In genomic region chr10:28082316-28082715, GRCh38 we compare ENCODE assay signal across 14 cellular contexts.
DNase-seq lines count a peak whose midpoint lies in the region; ATAC-seq and TF ChIP-seq lines count a peak whose summit lies in the region.
"Had no signal": no experiment of that assay in that cellular context is flagged by ENCODE, and none has a peak within 500 bp of the region (broad histone marks: within the 10 kb centered on the region; RNA-seq: fewer than 3 reads in every experiment).

No MANE protein-coding gene starts in this region.

- RAD21 ChIA-PET in HCT116 (lab: Charles Lee; ENCODE audit: low non-redundant PET in 1 of 2, low total read pairs in 2 of 2, uncharacterized antibody in 2 of 2, unreplicated experiment in 2 of 2), result no interaction called here

- H3K9ac ChIP-seq in HCT116 (ENCODE audit: low read length), result no peak overlapping the region; the same call in 1 of the 2 replicates
- H3K9ac ChIP-seq: GM23248 had no signal

- H3K4me1 ChIP-seq in HCT116 (ENCODE audit: control insufficient read depth in 1 of 2, insufficient read depth in 2 of 2, low read length in 2 of 2), result peaks cover 45 to 60% of the 10 kb centered on the region in 2 experiments
- H3K4me1 ChIP-seq: A549, BE2C had no signal

- no peaks in the 10 kb centered on the region for H3K27me3 ChIP-seq in HCT116 (ENCODE audit: insufficient read depth, low read length)
- H3K27me3 ChIP-seq: BE2C had no signal

- no peak overlapping the region for H3K4me3 ChIP-seq in HCT116 (replicated peaks in 1 of 2; ENCODE audit: low read depth in 1 of 2, low read length in 2 of 2)
- H3K4me3 ChIP-seq: A549, GM23248 had no signal

- DNase-seq in EH (ENCODE audit: low read depth) (peak; percentile 41), HCT116 (ENCODE audit: low read depth, low spot score) (no peak), OCI-M1 (lab: John Stamatoyannopoulos, UW) (peak; percentile 5), glomerular visceral epithelial cell (ENCODE audit: extremely low spot score) (peak; percentile 68), nucleus accumbens (lab: John Stamatoyannopoulos, UW) (no peak)
- no peak for DNase-seq in stimulated activated CD4-positive, alpha-beta T cell treated with anti-CD3 and anti-CD28 coated beads, Interleukin-2, amount 100 ng/mL, for 48 hours
- DNase-seq: BE2C; CD4-positive, alpha-beta memory T cell; DMS153; DMS79 treated with DMSO at 0.1 percent for 48 hours; GM23248 had no signal

- H4K20me1 ChIP-seq in HCT116 (ENCODE audit: insufficient read depth), result no peaks in the 10 kb centered on the region

- TF ChIP-seq RAD21 in HCT116 (IDR thresholded peaks at IDR 0.05; ENCODE audit: low read depth), result no peak

- BruUV-seq in HCT116 (replicated peaks; lab: Mats Ljungman, UMichigan), result no TSS peak

- peak overlapping the region; percentile 10; the same call in 1 of the 2 replicates for H3K4me2 ChIP-seq in HCT116 (ENCODE audit: low read length)
- H3K4me2 ChIP-seq: A549 had no signal

- ATAC-seq in HCT116 (peak; percentile 37; the same call in 1 of the 2 replicates), HG02885 (IDR thresholded peaks at IDR 0.05; ENCODE audit: poor library complexity, unreplicated experiment) (no peak)
- ATAC-seq: A549 had no signal

- CTCF ChIA-PET in HCT116 (lab: Charles Lee), result interaction anchor here (1.4 kb wide), 1 partner anchor 97 kb away, joined by 4 read pairs; no protein-coding TSS in a partner anchor

- intact Hi-C loops in HCT116 (cut with micrococcal nuclease), result no loop called here

- peaks cover 0 to 11% of the 10 kb centered on the region in 2 experiments; a peak in 1 of 4 replicates for H3K36me3 ChIP-seq in HCT116 (ENCODE audit: control insufficient read depth in 1 of 2, insufficient read depth in 2 of 2, low read length in 2 of 2)
- H3K36me3 ChIP-seq: BE2C had no signal

- H3K27ac ChIP-seq in HCT116 (ENCODE audit: low read depth, low read length), result peak overlapping the region; percentile 55
- H3K27ac ChIP-seq: A549, C4-2B, GM23248 had no signal

- H3K79me2 ChIP-seq in HCT116 (ENCODE audit: insufficient read depth, low read length), result peaks cover 16% of the 10 kb centered on the region; the same call in 1 of the 2 replicates

- H2AFZ ChIP-seq in HCT116 (ENCODE audit: low read depth, low read length, poor library complexity, severe bottlenecking), result no peak overlapping the region
- H2AFZ ChIP-seq: GM23248 had no signal

- H3K9me3 ChIP-seq in HCT116 (ENCODE audit: control insufficient read depth in 1 of 2, insufficient read depth in 1 of 2, low read depth in 1 of 2, low read length in 2 of 2), result no peaks in the 10 kb centered on the region
- H3K9me3 ChIP-seq: A549, BE2C had no signal

- no peaks in the 10 kb centered on the region for H3K9me2 ChIP-seq in HCT116 (ENCODE audit: insufficient read depth)

- POLR2A ChIA-PET in HCT116 (lab: Charles Lee), result interaction anchor here (0.6 kb wide), 1 partner anchor 42 kb away, joined by 3 read pairs; no protein-coding TSS in a partner anchor

- no peak for TF ChIP-seq CTCF in HCT116 (IDR thresholded peaks at IDR 0.05 in 2 of 3, conservative IDR thresholded peaks at IDR 0.05 in 1 of 3; ENCODE audit: borderline replicate concordance in 1 of 3, insufficient read depth in 1 of 3, low read depth in 2 of 3, low read length in 2 of 3)

- TF ChIP-seq POLR2A in HCT116 (IDR thresholded peaks at IDR 0.05; ENCODE audit: borderline replicate concordance, extremely low read depth, insufficient read depth, insufficient read length), result no peak

TF ChIP-seq in HCT116, 20 proteins besides CTCF, POLR2A, EP300 and RAD21:
- TF ChIP-seq, protein P1, sequence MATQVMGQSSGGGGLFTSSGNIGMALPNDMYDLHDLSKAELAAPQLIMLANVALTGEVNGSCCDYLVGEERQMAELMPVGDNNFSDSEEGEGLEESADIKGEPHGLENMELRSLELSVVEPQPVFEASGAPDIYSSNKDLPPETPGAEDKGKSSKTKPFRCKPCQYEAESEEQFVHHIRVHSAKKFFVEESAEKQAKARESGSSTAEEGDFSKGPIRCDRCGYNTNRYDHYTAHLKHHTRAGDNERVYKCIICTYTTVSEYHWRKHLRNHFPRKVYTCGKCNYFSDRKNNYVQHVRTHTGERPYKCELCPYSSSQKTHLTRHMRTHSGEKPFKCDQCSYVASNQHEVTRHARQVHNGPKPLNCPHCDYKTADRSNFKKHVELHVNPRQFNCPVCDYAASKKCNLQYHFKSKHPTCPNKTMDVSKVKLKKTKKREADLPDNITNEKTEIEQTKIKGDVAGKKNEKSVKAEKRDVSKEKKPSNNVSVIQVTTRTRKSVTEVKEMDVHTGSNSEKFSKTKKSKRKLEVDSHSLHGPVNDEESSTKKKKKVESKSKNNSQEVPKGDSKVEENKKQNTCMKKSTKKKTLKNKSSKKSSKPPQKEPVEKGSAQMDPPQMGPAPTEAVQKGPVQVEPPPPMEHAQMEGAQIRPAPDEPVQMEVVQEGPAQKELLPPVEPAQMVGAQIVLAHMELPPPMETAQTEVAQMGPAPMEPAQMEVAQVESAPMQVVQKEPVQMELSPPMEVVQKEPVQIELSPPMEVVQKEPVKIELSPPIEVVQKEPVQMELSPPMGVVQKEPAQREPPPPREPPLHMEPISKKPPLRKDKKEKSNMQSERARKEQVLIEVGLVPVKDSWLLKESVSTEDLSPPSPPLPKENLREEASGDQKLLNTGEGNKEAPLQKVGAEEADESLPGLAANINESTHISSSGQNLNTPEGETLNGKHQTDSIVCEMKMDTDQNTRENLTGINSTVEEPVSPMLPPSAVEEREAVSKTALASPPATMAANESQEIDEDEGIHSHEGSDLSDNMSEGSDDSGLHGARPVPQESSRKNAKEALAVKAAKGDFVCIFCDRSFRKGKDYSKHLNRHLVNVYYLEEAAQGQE (IDR thresholded peaks at IDR 0.05; ENCODE audit: low read depth), result no peak
- no peak for TF ChIP-seq POLR2AphosphoS5 (IDR thresholded peaks at IDR 0.05; ENCODE audit: low read depth, low read length)
TF ChIP-seq in HCT116: peak in this region for 0.

Comparison
In these comparisons a context has a peak if more than half of its experiments do, and no peak if none do; other contexts are left out.
1. DNase-seq: peak in EH (single experiment), OCI-M1 (single experiment) and glomerular visceral epithelial cell (single experiment); none in HCT116 (single experiment), stimulated activated CD4-positive, alpha-beta T cell treated with anti-CD3 and anti-CD28 coated beads, Interleukin-2, amount 100 ng/mL, for 48 hours (0 of 2) and nucleus accumbens (0 of 56).